In the genomic region with DNA sequence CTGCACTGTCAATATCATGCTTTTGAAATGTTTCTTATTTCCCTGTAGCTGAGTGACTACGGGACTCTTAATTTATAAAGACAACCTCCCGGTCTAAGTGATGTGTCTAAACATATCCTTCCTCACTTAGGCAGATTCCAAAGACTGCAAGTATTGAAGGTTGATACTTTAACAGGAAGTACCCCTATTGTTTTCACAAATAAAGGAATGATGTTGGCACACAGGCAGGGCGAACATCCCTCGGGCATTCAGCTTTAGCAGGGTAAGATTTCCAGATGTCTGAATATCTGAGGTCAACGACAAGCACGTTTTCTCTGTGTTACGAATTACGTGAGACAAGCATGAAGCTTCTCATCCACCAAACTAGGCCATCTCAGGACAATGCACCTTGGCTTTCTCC, we compare ENCODE assay signal across 20 cellular contexts.
A peak's percentile ranks its signal among the peaks of the same experiment; 100 is the strongest.
DNase-seq lines count a peak whose midpoint lies in the region; ATAC-seq, FAIRE-seq and TF ChIP-seq lines count a peak whose summit lies in the region.
"Had no signal": no experiment of that assay in that cellular context is flagged by ENCODE, and none has a peak within 500 bp of the region (broad histone marks: within the 10 kb centered on the region; RNA-seq: fewer than 3 reads in every experiment).

No MANE protein-coding gene starts in this region.

- H2AFZ ChIP-seq in mammary epithelial cell (ENCODE audit: low read depth, low read length), result no peak overlapping the region
- H2AFZ ChIP-seq: GM23248 had no signal

- peaks cover 11% of the 10 kb centered on the region for H3K9me3 ChIP-seq in mammary epithelial cell (replicated peaks; ENCODE audit: insufficient read depth, low read length)
- H3K9me3 ChIP-seq: A549, BLaER1 had no signal

- no peak overlapping the region for H3K4me3 ChIP-seq in mammary epithelial cell (replicated peaks in 1 of 3; ENCODE audit: insufficient read depth in 1 of 3, low read depth in 2 of 3, low read length in 3 of 3)
- H3K4me3 ChIP-seq in bronchial epithelial cell (ENCODE audit: low read depth, low read length), result no peak overlapping the region
- H3K4me3 ChIP-seq: A549, BLaER1, GM23248 had no signal

- TF ChIP-seq CTCF in MCF 10A (IDR thresholded peaks at IDR 0.05; ENCODE audit: unreplicated experiment), result no peak
- TF ChIP-seq CTCF in mammary epithelial cell (conservative IDR thresholded peaks at IDR 0.05 in 1 of 2, IDR thresholded peaks at IDR 0.05 in 1 of 2; ENCODE audit: extremely low read depth in 1 of 2, insufficient read depth in 1 of 2, low read depth in 1 of 2, low read length in 2 of 2), result no peak
- TF ChIP-seq CTCF in bronchial epithelial cell (IDR thresholded peaks at IDR 0.05; ENCODE audit: insufficient read depth, low read length, severe bottlenecking), result no peak
- no peak for TF ChIP-seq CTCF in foreskin keratinocyte (conservative IDR thresholded peaks at IDR 0.05)

- peak overlapping the region; percentile 95 for H3K27ac Mint-ChIP-seq in MCF 10A (ENCODE audit: low read depth, unreplicated experiment)
- H3K27ac Mint-ChIP-seq: CD4-positive, alpha-beta memory T cell had no signal

- 67% methylated on average over 8 of the region's 8 CpGs for WGBS in mammary epithelial cell (ENCODE audit: low coverage, missing lambda C conversion rate)

- H3K4me2 ChIP-seq in mammary epithelial cell (ENCODE audit: insufficient read depth, low read depth, low read length), result no peak overlapping the region
- H3K4me2 ChIP-seq: A549, BLaER1 had no signal

- H3K36me3 Mint-ChIP-seq in MCF 10A (ENCODE audit: insufficient read depth, unreplicated experiment), result no peaks in the 10 kb centered on the region
- H3K36me3 Mint-ChIP-seq: CD14-positive monocyte; CD4-positive, alpha-beta memory T cell had no signal

- H3K4me1 ChIP-seq in mammary epithelial cell (ENCODE audit: insufficient read depth, low read length), result no peaks in the 10 kb centered on the region
- H3K4me1 ChIP-seq in foreskin keratinocyte, result no peaks in the 10 kb centered on the region
- H3K4me1 ChIP-seq: A549, BLaER1 had no signal

- POLR2A ChIA-PET in MCF 10A (lab: Yijun Ruan, JAX), result interaction anchor here (1.1 kb wide), 1 partner anchor 9 kb away, joined by 6 read pairs; no protein-coding TSS in a partner anchor

- BruUV-seq in MCF 10A (replicated peaks; lab: Mats Ljungman, UMichigan) (no TSS peak), mammary epithelial cell (replicated peaks; lab: Mats Ljungman, UMichigan) (no TSS peak)

- H3K36me3 ChIP-seq in mammary epithelial cell (ENCODE audit: insufficient read depth, low read length), result no peaks in the 10 kb centered on the region
- H3K36me3 ChIP-seq in bronchial epithelial cell (ENCODE audit: control insufficient read depth, insufficient read depth, low read length), result no peaks in the 10 kb centered on the region
- H3K36me3 ChIP-seq: BLaER1 had no signal

- H3K79me2 ChIP-seq in mammary epithelial cell (ENCODE audit: insufficient read depth, low read length), result no peaks in the 10 kb centered on the region

- CTCF ChIA-PET in MCF 10A (lab: Yijun Ruan, JAX) (no interaction called here), mammary epithelial cell (lab: Charles Lee; ENCODE audit: low non-redundant PET) (no interaction called here)

- in situ Hi-C loops in mammary epithelial cell (cut with MboI; ENCODE audit: low sequenced_read_pairs in 2 of 2), result no loop called here

- H3K27ac ChIP-seq in mammary epithelial cell (ENCODE audit: insufficient read depth, low read depth, low read length) (no peak overlapping the region), foreskin keratinocyte (no peak overlapping the region)
- H3K27ac ChIP-seq: 22Rv1, A549, BLaER1, GM23248 had no signal

- no peak overlapping the region for H3K9ac ChIP-seq in mammary epithelial cell (ENCODE audit: insufficient read depth, low read length)
- H3K9ac ChIP-seq: BLaER1, GM23248 had no signal

- H3K9me3 Mint-ChIP-seq in MCF 10A (ENCODE audit: unreplicated experiment), result no peaks in the 10 kb centered on the region

- intact Hi-C loops in MCF 10A (cut with micrococcal nuclease) (no loop called here), mammary epithelial cell (cut with micrococcal nuclease) (no loop called here)

- H3K4me3 Mint-ChIP-seq in MCF 10A (ENCODE audit: unreplicated experiment), result peak overlapping the region; percentile 44
- H3K4me3 Mint-ChIP-seq: CD14-positive monocyte; CD4-positive, alpha-beta memory T cell had no signal

- ATAC-seq in foreskin keratinocyte, result peak; percentile 31
- ATAC-seq: A549 had no signal

- peaks cover 29% of the 10 kb centered on the region for H3K4me1 Mint-ChIP-seq in MCF 10A (ENCODE audit: insufficient read depth, unreplicated experiment)
- H3K4me1 Mint-ChIP-seq: CD14-positive monocyte; CD4-positive, alpha-beta memory T cell had no signal

- H4K20me1 ChIP-seq in mammary epithelial cell (ENCODE audit: insufficient read depth, low read length), result no peaks in the 10 kb centered on the region
- H4K20me1 ChIP-seq: BLaER1 had no signal

- FAIRE-seq in bronchial epithelial cell (lab: Jason Lieb, UNC), result no peak
- FAIRE-seq: A549, GM12892, GM18507, H54 had no signal

- H3K27me3 Mint-ChIP-seq in MCF 10A (ENCODE audit: insufficient read depth, unreplicated experiment), result no peaks in the 10 kb centered on the region
- H3K27me3 Mint-ChIP-seq: CD4-positive, alpha-beta memory T cell had no signal

- dilution Hi-C loops in mammary epithelial cell (cut with HindIII; ENCODE audit: low sequenced_read_pairs), result no loop called here

- DNase-seq in MCF 10A (ENCODE audit: unreplicated experiment) (peak; percentile 61), mammary epithelial cell (no peak), bronchial epithelial cell (ENCODE audit: low read depth) (peak; percentile 44), foreskin keratinocyte (peak; percentile 75 to 89), NCI-H345 treated with DMSO at 0.1 percent for 48 hours (lab: John Stamatoyannopoulos, UW; ENCODE audit: unreplicated experiment) (no peak), NCI-H1930 (lab: John Stamatoyannopoulos, UW) (no peak), NCI-H1048 (lab: John Stamatoyannopoulos, UW) (no peak)
- DNase-seq: CD4-positive, alpha-beta memory T cell; DMS153; DMS79; GDM1; GM23248; HCEC 1CT had no signal

- no peaks in the 10 kb centered on the region for H3K27me3 ChIP-seq in mammary epithelial cell (ENCODE audit: insufficient read depth, low read length)
- no peaks in the 10 kb centered on the region for H3K27me3 ChIP-seq in bronchial epithelial cell (ENCODE audit: control insufficient read depth, insufficient read depth, low read length)
- no peaks in the 10 kb centered on the region for H3K27me3 ChIP-seq in foreskin keratinocyte
- H3K27me3 ChIP-seq: BLaER1 had no signal

Comparison
In these comparisons a context has a peak if more than half of its experiments do, and no peak if none do; other contexts are left out.
1. DNase-seq: peak in MCF 10A (single experiment), bronchial epithelial cell (single experiment) and foreskin keratinocyte (2 of 2); none in mammary epithelial cell (single experiment), NCI-H345 treated with DMSO at 0.1 percent for 48 hours (single experiment), NCI-H1930 (0 of 2) and NCI-H1048 (single experiment).